Comparison of ENCODE assay signal across 20 cellular contexts in genomic region chr4:148152868-148153630, GRCh38.
DNase-seq lines count a peak whose midpoint lies in the region; ATAC-seq, FAIRE-seq and TF ChIP-seq lines count a peak whose summit lies in the region.
"Had no signal": no experiment of that assay in that cellular context is flagged by ENCODE, and none has a peak within 500 bp of the region (broad histone marks: within the 10 kb centered on the region; RNA-seq: fewer than 3 reads in every experiment).

No MANE protein-coding gene starts in this region.

- H3K4me3 ChIP-seq in Karpas-422 (ENCODE audit: low read length), result no peak overlapping the region
- no peak overlapping the region for H3K4me3 ChIP-seq in HepG2 (replicated peaks in 1 of 3; ENCODE audit: insufficient read depth in 1 of 3, low read depth in 2 of 3, low read length in 3 of 3)
- no peak overlapping the region for H3K4me3 ChIP-seq in adrenal gland
- no peak overlapping the region for H3K4me3 ChIP-seq in MG63
- no peak overlapping the region for H3K4me3 ChIP-seq in effector memory CD4-positive, alpha-beta T cell (ENCODE audit: insufficient read depth, low read depth, low read length, poor library complexity, severe bottlenecking)
- H3K4me3 ChIP-seq: breast epithelium had no signal

- no peak for ATAC-seq in HepG2
- ATAC-seq in HG02642 (IDR thresholded peaks at IDR 0.05; ENCODE audit: poor library complexity, unreplicated experiment), result no peak
- ATAC-seq: left cardiac atrium had no signal

- intact Hi-C loops in HepG2 (cut with micrococcal nuclease; ENCODE audit: unreplicated experiment), result no loop called here
- intact Hi-C loops in adrenal gland (cut with DNase I), result no loop called here

- no TSS peak for BruUV-seq in HepG2 (replicated peaks; lab: Mats Ljungman, UMichigan)

- TF ChIP-seq EP300 in HepG2 (IDR thresholded peaks at IDR 0.05; ENCODE audit: low read depth in 2 of 2, low read length in 2 of 2) (no peak), HepG2 (CRISPR knock-in tag; IDR thresholded peaks at IDR 0.05; ENCODE audit: borderline replicate concordance) (no peak)

- no peak overlapping the region for H3K4me2 ChIP-seq in Karpas-422 (ENCODE audit: low read depth, low read length, poor library complexity, severe bottlenecking)
- H3K4me2 ChIP-seq in HepG2 (ENCODE audit: low read depth, low read length), result no peak overlapping the region

- no peak for FAIRE-seq in HepG2 (lab: Jason Lieb, UNC)
- FAIRE-seq: GM12892 had no signal

- peak; percentile 9 for TF ChIP-seq CTCF in GM10266 (IDR thresholded peaks at IDR 0.05; ENCODE audit: control insufficient read depth, insufficient read depth, low read depth, missing control alignments)
- TF ChIP-seq CTCF in HepG2 (CRISPR knock-in tag; IDR thresholded peaks at IDR 0.05), result no peak
- TF ChIP-seq CTCF in adrenal gland (IDR thresholded peaks at IDR 0.05), result no peak

- H3K9me3 ChIP-seq in Karpas-422 (ENCODE audit: low read length) (no peaks in the 10 kb centered on the region), HepG2 (ENCODE audit: low read length) (no peaks in the 10 kb centered on the region), adrenal gland (replicated peaks in 1 of 3) (no peaks in the 10 kb centered on the region), MG63 (no peaks in the 10 kb centered on the region)
- no peaks in the 10 kb centered on the region for H3K9me3 ChIP-seq in effector memory CD4-positive, alpha-beta T cell (ENCODE audit: control insufficient read depth, low read length)
- H3K9me3 ChIP-seq: breast epithelium had no signal

- TF ChIP-seq POLR2A in HepG2 (IDR thresholded peaks at IDR 0.05; ENCODE audit: insufficient read depth in 1 of 2, low read depth in 2 of 2, low read length in 2 of 2) (no peak), adrenal gland (IDR thresholded peaks at IDR 0.05) (no peak)

- no peaks in the 10 kb centered on the region for H3K36me3 ChIP-seq in Karpas-422 (ENCODE audit: insufficient read depth, low read length)
- H3K36me3 ChIP-seq in HepG2 (replicated peaks in 1 of 2; ENCODE audit: control insufficient read depth in 1 of 2, insufficient read depth in 2 of 2, low read length in 2 of 2), result no peaks in the 10 kb centered on the region
- no peaks in the 10 kb centered on the region for H3K36me3 ChIP-seq in adrenal gland (replicated peaks in 1 of 2)
- H3K36me3 ChIP-seq in MG63, result no peaks in the 10 kb centered on the region
- H3K36me3 ChIP-seq in effector memory CD4-positive, alpha-beta T cell (ENCODE audit: control insufficient read depth, insufficient read depth, low read length), result peaks cover 6% of the 10 kb centered on the region
- H3K36me3 ChIP-seq: breast epithelium had no signal

- CTCF ChIA-PET in HepG2 (lab: Yijun Ruan, JAX; ENCODE audit: low intra/inter-chr PET ratio, low total read pairs), result no interaction called here

- H3K27ac ChIP-seq in Karpas-422 (ENCODE audit: low read length) (no peak overlapping the region), HepG2 (ENCODE audit: extremely low read length, insufficient read depth, low read length) (no peak overlapping the region), adrenal gland (no peak overlapping the region)
- H3K27ac ChIP-seq in effector memory CD4-positive, alpha-beta T cell (ENCODE audit: insufficient read depth, low read length, poor library complexity, severe bottlenecking), result no peak overlapping the region
- H3K27ac ChIP-seq: breast epithelium, epithelial cell of prostate had no signal

- H3K9me2 ChIP-seq in Karpas-422 (replicated peaks; ENCODE audit: insufficient read depth, low read length), result no peaks in the 10 kb centered on the region

- H3K27me3 ChIP-seq in Karpas-422 (ENCODE audit: low read length) (peaks cover 3% of the 10 kb centered on the region; the same call in 1 of the 2 replicates), HepG2 (ENCODE audit: control insufficient read depth in 1 of 2, insufficient read depth in 2 of 2, low read length in 2 of 2) (no peaks in the 10 kb centered on the region), adrenal gland (no peaks in the 10 kb centered on the region), MG63 (no peaks in the 10 kb centered on the region)
- no peaks in the 10 kb centered on the region for H3K27me3 ChIP-seq in effector memory CD4-positive, alpha-beta T cell (replicated peaks; ENCODE audit: control insufficient read depth, insufficient read depth, low read length, poor library complexity, severe bottlenecking)
- H3K27me3 ChIP-seq: breast epithelium had no signal

- 30% methylated on average over 4 of the region's 4 CpGs for WGBS in HepG2 (ENCODE audit: low lambda C conversion rate)
- 95 to 99% (median 96%) methylated on average over 4 of the region's 4 CpGs for WGBS in adrenal gland, 4 donors

- H3K9ac ChIP-seq in Karpas-422 (ENCODE audit: low read length) (no peak overlapping the region), HepG2 (ENCODE audit: insufficient read depth, low read depth, low read length) (no peak overlapping the region)

- no peak for TF ChIP-seq RAD21 in HepG2 (CRISPR knock-in tag; IDR thresholded peaks at IDR 0.05)

- DNase-seq in GM10266 (ENCODE audit: extremely low spot score), result no peak
- peak; percentile 65 for DNase-seq in Karpas-422
- peak; percentile 9 for DNase-seq in amniotic epithelial cell (ENCODE audit: low read depth)
- no peak for DNase-seq in HepG2 (ENCODE audit: low spot score)
- DNase-seq in adrenal gland, result no peak
- DNase-seq in MG63, result no peak
- DNase-seq in effector memory CD4-positive, alpha-beta T cell, result no peak
- DNase-seq: activated naive CD8-positive, alpha-beta T cell treated with anti-CD3 and anti-CD28 coated beads, Interleukin-2, amount 10 ng/mL, durations not matched to agents 7 days and 5 days; GDM1; glutamatergic neuron; IMR-90; left cardiac atrium; midbrain; NCI-H1092; NCI-H774; stimulated activated CD4-positive, alpha-beta T cell treated with anti-CD3 and anti-CD28 coated beads, Interleukin-4, amount 100 ng/mL, for 4 hours had no signal

- peaks cover 13% of the 10 kb centered on the region for H3K4me1 ChIP-seq in Karpas-422 (ENCODE audit: low read length)
- no peaks in the 10 kb centered on the region for H3K4me1 ChIP-seq in HepG2 (ENCODE audit: insufficient read depth, low read length)
- H3K4me1 ChIP-seq in adrenal gland (replicated peaks in 1 of 2), result no peaks in the 10 kb centered on the region
- H3K4me1 ChIP-seq in effector memory CD4-positive, alpha-beta T cell (ENCODE audit: control insufficient read depth, insufficient read depth, low read length, poor library complexity, severe bottlenecking), result no peaks in the 10 kb centered on the region
- H3K4me1 ChIP-seq: breast epithelium had no signal

- POLR2A ChIA-PET in HepG2 (lab: Yijun Ruan, JAX), result no interaction called here

- no peak overlapping the region for H2AFZ ChIP-seq in Karpas-422 (ENCODE audit: low read length)
- H2AFZ ChIP-seq in HepG2 (ENCODE audit: low read length), result no peak overlapping the region

- in situ Hi-C loops in HepG2 (cut with HindIII; ENCODE audit: extremely low pct_ligation_motif_present, low pct_unique_long_range_greater_than_20kb), result no loop called here

- no peaks in the 10 kb centered on the region for H4K20me1 ChIP-seq in Karpas-422 (ENCODE audit: insufficient read depth, low read depth, low read length)
- H4K20me1 ChIP-seq in HepG2 (ENCODE audit: insufficient read depth, low read length), result no peaks in the 10 kb centered on the region

- H3K79me2 ChIP-seq in Karpas-422 (ENCODE audit: low read length), result no peaks in the 10 kb centered on the region
- H3K79me2 ChIP-seq in HepG2 (ENCODE audit: insufficient read depth, low read length), result no peaks in the 10 kb centered on the region

TF ChIP-seq in HepG2, 621 proteins besides CTCF, POLR2A, EP300 and RAD21 (continues in another document):
- TF ChIP-seq NFAT5 (CRISPR knock-in tag; IDR thresholded peaks at IDR 0.05) (no peak), TBP (CRISPR knock-in tag; IDR thresholded peaks at IDR 0.05) (no peak)

Comparison
In these comparisons a context has a peak if more than half of its experiments do, and no peak if none do; other contexts are left out.
1. DNase-seq: peak in Karpas-422 (single experiment) and amniotic epithelial cell (single experiment); none in GM10266 (single experiment), HepG2 (single experiment), adrenal gland (0 of 7), MG63 (single experiment) and effector memory CD4-positive, alpha-beta T cell (0 of 3).